Comparison of ENCODE assay signal across 1 cellular context in the genomic region with DNA sequence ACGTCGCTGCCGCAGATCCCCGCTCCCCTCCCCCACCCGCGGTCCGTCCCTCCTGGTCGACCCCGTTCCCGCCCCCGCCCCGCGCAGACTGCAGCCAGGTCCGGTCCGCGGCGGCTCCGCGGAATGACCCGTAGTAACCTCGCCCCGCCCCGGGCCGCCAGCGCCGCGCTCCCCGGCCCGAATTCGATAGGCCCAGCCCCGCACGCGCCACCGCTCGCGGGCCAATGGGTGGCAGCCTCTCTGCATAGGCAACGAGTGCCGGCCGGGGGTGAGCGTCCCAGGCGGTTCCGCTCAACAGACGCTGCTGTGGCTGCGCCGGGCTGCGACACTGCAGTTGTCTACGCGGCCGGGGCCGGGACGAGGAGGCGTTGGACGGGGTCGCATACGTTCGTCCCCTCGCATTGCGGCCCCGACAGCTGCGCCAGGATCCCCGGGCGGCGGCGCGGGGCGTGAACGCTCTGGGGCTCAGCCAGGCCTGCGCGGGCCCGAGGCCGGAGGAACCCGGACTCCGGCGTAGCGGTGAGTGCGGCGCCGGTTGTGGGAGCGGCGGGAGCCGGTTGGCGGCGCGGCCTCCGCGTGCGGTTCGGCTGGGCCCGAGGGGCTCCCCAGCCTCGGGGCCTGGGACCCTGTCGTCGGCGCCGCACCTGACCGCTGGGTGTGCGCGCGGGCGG.
TF ChIP-seq lines count a peak whose summit lies in the region.

A gene (plus strand): TSS at position 297 of the 671 bp plus-strand sequence. CDS start 47,737 bp downstream, outside the sequence.

TF ChIP-seq in HepG2, 621 proteins besides CTCF, POLR2A, EP300 and RAD21 (continued from another document and continues in another):
- TF ChIP-seq, protein P1, sequence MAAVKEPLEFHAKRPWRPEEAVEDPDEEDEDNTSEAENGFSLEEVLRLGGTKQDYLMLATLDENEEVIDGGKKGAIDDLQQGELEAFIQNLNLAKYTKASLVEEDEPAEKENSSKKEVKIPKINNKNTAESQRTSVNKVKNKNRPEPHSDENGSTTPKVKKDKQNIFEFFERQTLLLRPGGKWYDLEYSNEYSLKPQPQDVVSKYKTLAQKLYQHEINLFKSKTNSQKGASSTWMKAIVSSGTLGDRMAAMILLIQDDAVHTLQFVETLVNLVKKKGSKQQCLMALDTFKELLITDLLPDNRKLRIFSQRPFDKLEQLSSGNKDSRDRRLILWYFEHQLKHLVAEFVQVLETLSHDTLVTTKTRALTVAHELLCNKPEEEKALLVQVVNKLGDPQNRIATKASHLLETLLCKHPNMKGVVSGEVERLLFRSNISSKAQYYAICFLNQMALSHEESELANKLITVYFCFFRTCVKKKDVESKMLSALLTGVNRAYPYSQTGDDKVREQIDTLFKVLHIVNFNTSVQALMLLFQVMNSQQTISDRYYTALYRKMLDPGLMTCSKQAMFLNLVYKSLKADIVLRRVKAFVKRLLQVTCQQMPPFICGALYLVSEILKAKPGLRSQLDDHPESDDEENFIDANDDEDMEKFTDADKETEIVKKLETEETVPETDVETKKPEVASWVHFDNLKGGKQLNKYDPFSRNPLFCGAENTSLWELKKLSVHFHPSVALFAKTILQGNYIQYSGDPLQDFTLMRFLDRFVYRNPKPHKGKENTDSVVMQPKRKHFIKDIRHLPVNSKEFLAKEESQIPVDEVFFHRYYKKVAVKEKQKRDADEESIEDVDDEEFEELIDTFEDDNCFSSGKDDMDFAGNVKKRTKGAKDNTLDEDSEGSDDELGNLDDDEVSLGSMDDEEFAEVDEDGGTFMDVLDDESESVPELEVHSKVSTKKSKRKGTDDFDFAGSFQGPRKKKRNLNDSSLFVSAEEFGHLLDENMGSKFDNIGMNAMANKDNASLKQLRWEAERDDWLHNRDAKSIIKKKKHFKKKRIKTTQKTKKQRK (IDR thresholded peaks at IDR 0.05; ENCODE audit: low read length) = no peak
- TF ChIP-seq MTA3 (CRISPR knock-in tag; IDR thresholded peaks at IDR 0.05) (no peak), TAF15 (IDR thresholded peaks at IDR 0.05; ENCODE audit: low read depth, low read length, poor library complexity, severe bottlenecking) (peak; percentile 17), ZSCAN20 (CRISPR knock-in tag; IDR thresholded peaks at IDR 0.05; ENCODE audit: borderline replicate concordance) (peak; percentile 98), ZFP41 (CRISPR knock-in tag; IDR thresholded peaks at IDR 0.05; ENCODE audit: borderline replicate concordance) (peak; percentile 89), SATB2 (CRISPR knock-in tag; IDR thresholded peaks at IDR 0.05) (peak; percentile 90), ZNF510 (CRISPR knock-in tag; IDR thresholded peaks at IDR 0.05; ENCODE audit: low read depth) (no peak; the same call in none of the 2 replicates), ZNF260 (CRISPR knock-in tag; IDR thresholded peaks at IDR 0.05; ENCODE audit: borderline replicate concordance, low read depth) (no peak), MTF2 (CRISPR knock-in tag; IDR thresholded peaks at IDR 0.05; ENCODE audit: borderline replicate concordance) (no peak), ZNF3 (CRISPR knock-in tag; IDR thresholded peaks at IDR 0.05) (no peak), ZNF781 (CRISPR knock-in tag; IDR thresholded peaks at IDR 0.05; ENCODE audit: borderline replicate concordance, not compliant biosample characterization) (peak; percentile 60), ETV6 (CRISPR knock-in tag; conservative IDR thresholded peaks at IDR 0.05) (peak; percentile 74; the same call in 1 of the 2 replicates), CHCHD3 (CRISPR knock-in tag; IDR thresholded peaks at IDR 0.05) (no peak), ZFY (CRISPR knock-in tag; IDR thresholded peaks at IDR 0.05) (peak; percentile 96), U2AF1 (optimal IDR thresholded peaks at IDR 0.05; ENCODE audit: low read depth, low read length) (no peak), MIER2 (CRISPR knock-in tag; IDR thresholded peaks at IDR 0.05) (0 out of 2 replicates have a peak, but pooled peaks have one; percentile 51), ZKSCAN8 (CRISPR knock-in tag; IDR thresholded peaks at IDR 0.05; ENCODE audit: borderline replicate concordance) (no peak), ZZZ3 (CRISPR knock-in tag; IDR thresholded peaks at IDR 0.05; ENCODE audit: borderline replicate concordance) (peak; percentile 37; the same call in 1 of the 2 replicates), PHF5A (CRISPR knock-in tag; IDR thresholded peaks at IDR 0.05; ENCODE audit: low read depth, unreplicated experiment) (no peak), KDM4B (CRISPR knock-in tag; IDR thresholded peaks at IDR 0.05) (peak; percentile 93; the same call in 1 of the 2 replicates), SOX5 (CRISPR knock-in tag; IDR thresholded peaks at IDR 0.05; ENCODE audit: borderline replicate concordance) (peak; percentile 65; the same call in 1 of the 2 replicates), ELF4 (CRISPR knock-in tag; IDR thresholded peaks at IDR 0.05; ENCODE audit: borderline replicate concordance) (no peak), NCOA5 (CRISPR knock-in tag; IDR thresholded peaks at IDR 0.05) (0 out of 2 replicates have a peak, but pooled peaks have one; percentile 13), ZFP37 (CRISPR knock-in tag; IDR thresholded peaks at IDR 0.05; ENCODE audit: borderline replicate concordance) (peak; percentile 91), ZNF775 (CRISPR knock-in tag; IDR thresholded peaks at IDR 0.05; ENCODE audit: borderline replicate concordance) (no peak; the same call in 1 of the 2 replicates), ZFP36L1 (CRISPR knock-in tag; IDR thresholded peaks at IDR 0.05) (peak; percentile 84; the same call in 1 of the 2 replicates), KLF15 (CRISPR knock-in tag; IDR thresholded peaks at IDR 0.05; ENCODE audit: borderline replicate concordance) (peak; percentile 31), ZNF326 (CRISPR knock-in tag; IDR thresholded peaks at IDR 0.05; ENCODE audit: borderline replicate concordance) (no peak), YY1 (IDR thresholded peaks at IDR 0.05; ENCODE audit: insufficient read depth, insufficient replicate concordance, low read depth, low read length) (peak; percentile 69), REPIN1 (CRISPR knock-in tag; IDR thresholded peaks at IDR 0.05; ENCODE audit: borderline replicate concordance, low read depth) (peak; percentile 90; the same call in 1 of the 2 replicates), HIVEP1 (CRISPR knock-in tag; IDR thresholded peaks at IDR 0.05) (peak; percentile 80), ZNF207 (IDR thresholded peaks at IDR 0.05; ENCODE audit: borderline replicate concordance) (no peak), ZNF235 (CRISPR knock-in tag; IDR thresholded peaks at IDR 0.05; ENCODE audit: borderline replicate concordance) (peak; percentile 46; the same call in 1 of the 2 replicates), FOXM1 (CRISPR knock-in tag; IDR thresholded peaks at IDR 0.05) (peak; percentile 90), ZNF34 (CRISPR knock-in tag; IDR thresholded peaks at IDR 0.05; ENCODE audit: borderline replicate concordance) (no peak), ZNF549 (CRISPR knock-in tag; IDR thresholded peaks at IDR 0.05) (no peak), NR3C1 (CRISPR knock-in tag; IDR thresholded peaks at IDR 0.05) (no peak), ZNF430 (CRISPR knock-in tag; IDR thresholded peaks at IDR 0.05) (peak; percentile 98), ZNF772 (CRISPR knock-in tag; IDR thresholded peaks at IDR 0.05) (peak; percentile 76; the same call in 1 of the 2 replicates), JUN (CRISPR knock-in tag; IDR thresholded peaks at IDR 0.05) (peak; percentile 46; the same call in 1 of the 2 replicates), SNAPC2 (CRISPR knock-in tag; IDR thresholded peaks at IDR 0.05) (peak; percentile 98)
- TF ChIP-seq, protein P2, sequence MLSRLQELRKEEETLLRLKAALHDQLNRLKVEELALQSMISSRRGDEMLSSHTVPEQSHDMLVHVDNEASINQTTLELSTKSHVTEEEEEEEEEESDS (CRISPR knock-in tag; IDR thresholded peaks at IDR 0.05; ENCODE audit: borderline replicate concordance) = peak; percentile 92
- TF ChIP-seq, protein P3, sequence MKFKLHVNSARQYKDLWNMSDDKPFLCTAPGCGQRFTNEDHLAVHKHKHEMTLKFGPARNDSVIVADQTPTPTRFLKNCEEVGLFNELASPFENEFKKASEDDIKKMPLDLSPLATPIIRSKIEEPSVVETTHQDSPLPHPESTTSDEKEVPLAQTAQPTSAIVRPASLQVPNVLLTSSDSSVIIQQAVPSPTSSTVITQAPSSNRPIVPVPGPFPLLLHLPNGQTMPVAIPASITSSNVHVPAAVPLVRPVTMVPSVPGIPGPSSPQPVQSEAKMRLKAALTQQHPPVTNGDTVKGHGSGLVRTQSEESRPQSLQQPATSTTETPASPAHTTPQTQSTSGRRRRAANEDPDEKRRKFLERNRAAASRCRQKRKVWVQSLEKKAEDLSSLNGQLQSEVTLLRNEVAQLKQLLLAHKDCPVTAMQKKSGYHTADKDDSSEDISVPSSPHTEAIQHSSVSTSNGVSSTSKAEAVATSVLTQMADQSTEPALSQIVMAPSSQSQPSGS (CRISPR knock-in tag; IDR thresholded peaks at IDR 0.05) = peak; percentile 57; the same call in 1 of the 2 replicates
- TF ChIP-seq, protein P4, sequence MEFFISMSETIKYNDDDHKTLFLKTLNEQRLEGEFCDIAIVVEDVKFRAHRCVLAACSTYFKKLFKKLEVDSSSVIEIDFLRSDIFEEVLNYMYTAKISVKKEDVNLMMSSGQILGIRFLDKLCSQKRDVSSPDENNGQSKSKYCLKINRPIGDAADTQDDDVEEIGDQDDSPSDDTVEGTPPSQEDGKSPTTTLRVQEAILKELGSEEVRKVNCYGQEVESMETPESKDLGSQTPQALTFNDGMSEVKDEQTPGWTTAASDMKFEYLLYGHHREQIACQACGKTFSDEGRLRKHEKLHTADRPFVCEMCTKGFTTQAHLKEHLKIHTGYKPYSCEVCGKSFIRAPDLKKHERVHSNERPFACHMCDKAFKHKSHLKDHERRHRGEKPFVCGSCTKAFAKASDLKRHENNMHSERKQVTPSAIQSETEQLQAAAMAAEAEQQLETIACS (CRISPR knock-in tag; IDR thresholded peaks at IDR 0.05) = 0 out of 2 replicates have a peak, but pooled peaks have one; percentile 33
- TF ChIP-seq, protein P5, sequence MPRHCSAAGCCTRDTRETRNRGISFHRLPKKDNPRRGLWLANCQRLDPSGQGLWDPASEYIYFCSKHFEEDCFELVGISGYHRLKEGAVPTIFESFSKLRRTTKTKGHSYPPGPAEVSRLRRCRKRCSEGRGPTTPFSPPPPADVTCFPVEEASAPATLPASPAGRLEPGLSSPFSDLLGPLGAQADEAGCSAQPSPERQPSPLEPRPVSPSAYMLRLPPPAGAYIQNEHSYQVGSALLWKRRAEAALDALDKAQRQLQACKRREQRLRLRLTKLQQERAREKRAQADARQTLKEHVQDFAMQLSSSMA (CRISPR knock-in tag; IDR thresholded peaks at IDR 0.05) = no peak
- TF ChIP-seq, protein P6, sequence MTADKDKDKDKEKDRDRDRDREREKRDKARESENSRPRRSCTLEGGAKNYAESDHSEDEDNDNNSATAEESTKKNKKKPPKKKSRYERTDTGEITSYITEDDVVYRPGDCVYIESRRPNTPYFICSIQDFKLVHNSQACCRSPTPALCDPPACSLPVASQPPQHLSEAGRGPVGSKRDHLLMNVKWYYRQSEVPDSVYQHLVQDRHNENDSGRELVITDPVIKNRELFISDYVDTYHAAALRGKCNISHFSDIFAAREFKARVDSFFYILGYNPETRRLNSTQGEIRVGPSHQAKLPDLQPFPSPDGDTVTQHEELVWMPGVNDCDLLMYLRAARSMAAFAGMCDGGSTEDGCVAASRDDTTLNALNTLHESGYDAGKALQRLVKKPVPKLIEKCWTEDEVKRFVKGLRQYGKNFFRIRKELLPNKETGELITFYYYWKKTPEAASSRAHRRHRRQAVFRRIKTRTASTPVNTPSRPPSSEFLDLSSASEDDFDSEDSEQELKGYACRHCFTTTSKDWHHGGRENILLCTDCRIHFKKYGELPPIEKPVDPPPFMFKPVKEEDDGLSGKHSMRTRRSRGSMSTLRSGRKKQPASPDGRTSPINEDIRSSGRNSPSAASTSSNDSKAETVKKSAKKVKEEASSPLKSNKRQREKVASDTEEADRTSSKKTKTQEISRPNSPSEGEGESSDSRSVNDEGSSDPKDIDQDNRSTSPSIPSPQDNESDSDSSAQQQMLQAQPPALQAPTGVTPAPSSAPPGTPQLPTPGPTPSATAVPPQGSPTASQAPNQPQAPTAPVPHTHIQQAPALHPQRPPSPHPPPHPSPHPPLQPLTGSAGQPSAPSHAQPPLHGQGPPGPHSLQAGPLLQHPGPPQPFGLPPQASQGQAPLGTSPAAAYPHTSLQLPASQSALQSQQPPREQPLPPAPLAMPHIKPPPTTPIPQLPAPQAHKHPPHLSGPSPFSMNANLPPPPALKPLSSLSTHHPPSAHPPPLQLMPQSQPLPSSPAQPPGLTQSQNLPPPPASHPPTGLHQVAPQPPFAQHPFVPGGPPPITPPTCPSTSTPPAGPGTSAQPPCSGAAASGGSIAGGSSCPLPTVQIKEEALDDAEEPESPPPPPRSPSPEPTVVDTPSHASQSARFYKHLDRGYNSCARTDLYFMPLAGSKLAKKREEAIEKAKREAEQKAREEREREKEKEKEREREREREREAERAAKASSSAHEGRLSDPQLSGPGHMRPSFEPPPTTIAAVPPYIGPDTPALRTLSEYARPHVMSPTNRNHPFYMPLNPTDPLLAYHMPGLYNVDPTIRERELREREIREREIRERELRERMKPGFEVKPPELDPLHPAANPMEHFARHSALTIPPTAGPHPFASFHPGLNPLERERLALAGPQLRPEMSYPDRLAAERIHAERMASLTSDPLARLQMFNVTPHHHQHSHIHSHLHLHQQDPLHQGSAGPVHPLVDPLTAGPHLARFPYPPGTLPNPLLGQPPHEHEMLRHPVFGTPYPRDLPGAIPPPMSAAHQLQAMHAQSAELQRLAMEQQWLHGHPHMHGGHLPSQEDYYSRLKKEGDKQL (CRISPR knock-in tag; IDR thresholded peaks at IDR 0.05; ENCODE audit: low read depth) = peak; percentile 49; the same call in 1 of the 2 replicates
- TF ChIP-seq, protein P7, sequence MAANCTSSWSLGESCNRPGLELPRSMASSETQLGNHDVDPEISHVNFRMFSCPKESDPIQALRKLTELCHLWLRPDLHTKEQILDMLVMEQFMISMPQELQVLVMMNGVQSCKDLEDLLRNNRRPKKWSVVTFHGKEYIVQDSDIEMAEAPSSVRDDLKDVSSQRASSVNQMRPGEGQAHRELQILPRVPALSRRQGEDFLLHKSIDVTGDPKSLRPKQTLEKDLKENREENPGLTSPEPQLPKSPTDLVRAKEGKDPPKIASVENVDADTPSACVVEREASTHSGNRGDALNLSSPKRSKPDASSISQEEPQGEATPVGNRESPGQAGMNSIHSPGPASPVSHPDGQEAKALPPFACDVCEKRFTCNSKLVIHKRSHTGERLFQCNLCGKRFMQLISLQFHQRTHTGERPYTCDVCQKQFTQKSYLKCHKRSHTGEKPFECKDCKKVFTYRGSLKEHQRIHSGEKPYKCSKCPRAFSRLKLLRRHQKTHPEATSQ (CRISPR knock-in tag; IDR thresholded peaks at IDR 0.05; ENCODE audit: borderline replicate concordance) = peak; percentile 96; the same call in 1 of the 2 replicates
- TF ChIP-seq, protein P8, sequence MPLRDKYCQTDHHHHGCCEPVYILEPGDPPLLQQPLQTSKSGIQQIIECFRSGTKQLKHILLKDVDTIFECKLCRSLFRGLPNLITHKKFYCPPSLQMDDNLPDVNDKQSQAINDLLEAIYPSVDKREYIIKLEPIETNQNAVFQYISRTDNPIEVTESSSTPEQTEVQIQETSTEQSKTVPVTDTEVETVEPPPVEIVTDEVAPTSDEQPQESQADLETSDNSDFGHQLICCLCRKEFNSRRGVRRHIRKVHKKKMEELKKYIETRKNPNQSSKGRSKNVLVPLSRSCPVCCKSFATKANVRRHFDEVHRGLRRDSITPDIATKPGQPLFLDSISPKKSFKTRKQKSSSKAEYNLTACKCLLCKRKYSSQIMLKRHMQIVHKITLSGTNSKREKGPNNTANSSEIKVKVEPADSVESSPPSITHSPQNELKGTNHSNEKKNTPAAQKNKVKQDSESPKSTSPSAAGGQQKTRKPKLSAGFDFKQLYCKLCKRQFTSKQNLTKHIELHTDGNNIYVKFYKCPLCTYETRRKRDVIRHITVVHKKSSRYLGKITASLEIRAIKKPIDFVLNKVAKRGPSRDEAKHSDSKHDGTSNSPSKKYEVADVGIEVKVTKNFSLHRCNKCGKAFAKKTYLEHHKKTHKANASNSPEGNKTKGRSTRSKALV (CRISPR knock-in tag; IDR thresholded peaks at IDR 0.05) = 0 out of 2 replicates have a peak, but pooled peaks have one; percentile 64
